20 cellular contexts compared by ENCODE assay signal in the genomic region with DNA sequence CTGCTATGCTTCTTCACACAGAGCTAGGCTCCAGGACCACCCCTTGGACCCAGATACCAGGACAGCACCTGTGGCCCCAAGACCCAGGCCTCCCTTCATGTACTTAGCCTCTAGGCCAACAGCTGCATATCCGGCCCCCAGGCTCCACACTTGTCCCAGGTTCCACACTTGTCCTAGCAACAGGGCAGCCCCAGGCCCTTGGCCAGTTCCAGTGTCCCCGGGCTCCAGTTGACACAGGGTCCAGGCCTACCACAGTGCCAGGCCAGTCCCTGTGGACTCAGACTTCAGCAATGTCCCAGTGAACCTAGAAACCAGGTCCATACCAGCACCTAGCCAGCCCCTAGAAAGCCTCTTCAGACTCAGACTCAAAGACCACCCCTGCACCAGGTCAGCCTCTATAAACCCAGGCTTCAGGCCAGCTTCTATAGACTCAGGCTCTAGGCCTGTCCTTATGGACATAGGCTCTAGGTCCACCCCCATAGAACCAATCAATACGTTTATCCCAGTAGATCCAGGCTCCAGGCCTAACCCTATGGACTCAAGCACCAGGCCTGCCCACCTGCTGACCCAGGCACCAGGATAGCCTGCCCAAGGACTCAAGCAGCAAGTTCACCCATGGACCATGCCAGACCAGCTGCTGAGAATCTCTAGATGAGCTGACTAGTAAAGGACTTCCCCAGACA. TPM values are rescaled to one million over a fixed set of nuclear protein-coding genes. Genes with fewer than 3 reads are reported as not detected.
A peak's percentile ranks its signal among the peaks of the same experiment; 100 is the strongest.
DNase-seq lines count a peak whose midpoint lies in the region; ATAC-seq and TF ChIP-seq lines count a peak whose summit lies in the region.
"Had no signal": no experiment of that assay in that cellular context is flagged by ENCODE, and none has a peak within 500 bp of the region (broad histone marks: within the 10 kb centered on the region; RNA-seq: fewer than 3 reads in every experiment).

No MANE protein-coding gene starts in this region.

- intact Hi-C loops in left ventricle myocardium inferior (cut with micrococcal nuclease) (no loop called here), cardiac septum (cut with DNase I) (no loop called here), right cardiac atrium (cut with DNase I) (no loop called here), upper lobe of right lung (cut with DNase I) (no loop called here)

- H3K27ac ChIP-seq in left ventricle myocardium inferior (replicated peaks) (peak overlapping the region; percentile 88), right cardiac atrium (ENCODE audit: low read length) (no peak overlapping the region), upper lobe of right lung (no peak overlapping the region), caudate nucleus (ENCODE audit: low read depth, low read length) (no peak overlapping the region)
- H3K27ac ChIP-seq: GM23248 had no signal

- peaks cover 56% of the 10 kb centered on the region for H3K4me1 ChIP-seq in left ventricle myocardium inferior
- H3K4me1 ChIP-seq in right cardiac atrium (ENCODE audit: control insufficient read depth, insufficient read depth, low read length): no peaks in the 10 kb centered on the region
- H3K4me1 ChIP-seq in upper lobe of right lung: no peaks in the 10 kb centered on the region
- H3K4me1 ChIP-seq: BE2C, HAP-1 had no signal

- DNase-seq in left ventricle myocardium inferior (no peak), cardiac septum (ENCODE audit: low spot score) (no peak), right cardiac atrium (no peak), upper lobe of right lung (no peak), KG1 (lab: John Stamatoyannopoulos, UW) (no peak), caudate nucleus (lab: John Stamatoyannopoulos, UW) (no peak)
- DNase-seq: ACHN; BE2C; C1 segment of cervical spinal cord; CD4-positive, CD25-positive, alpha-beta regulatory T cell; CD8-positive, alpha-beta memory T cell; COR-L47; DMS 273 treated with DMSO at 0.1 percent for 48 hours; DMS53; DND-41; EL; GM23248 had no signal

- no peak overlapping the region for H3K4me3 ChIP-seq in left ventricle myocardium inferior
- no peak overlapping the region for H3K4me3 ChIP-seq in right cardiac atrium (ENCODE audit: low read length)
- no peak overlapping the region for H3K4me3 ChIP-seq in upper lobe of right lung
- H3K4me3 ChIP-seq: GM12878, GM23248, HAP-1 had no signal

- TF ChIP-seq CTCF in left ventricle myocardium inferior (IDR thresholded peaks at IDR 0.05; ENCODE audit: borderline replicate concordance) (no peak), upper lobe of right lung (IDR thresholded peaks at IDR 0.05) (no peak)

- 74% methylated on average over 3 of the region's 3 CpGs for WGBS in right cardiac atrium

- H3K36me3 ChIP-seq in left ventricle myocardium inferior (no peaks in the 10 kb centered on the region), upper lobe of right lung (no peaks in the 10 kb centered on the region)
- H3K36me3 ChIP-seq: BE2C, HAP-1 had no signal

- peak; percentile 45 for ATAC-seq in right cardiac atrium
- peak; percentile 36 for ATAC-seq in upper lobe of right lung
- ATAC-seq: GM12878 had no signal

- no peaks in the 10 kb centered on the region for H3K27me3 ChIP-seq in left ventricle myocardium inferior (ENCODE audit: low read depth)
- no peaks in the 10 kb centered on the region for H3K27me3 ChIP-seq in right cardiac atrium (ENCODE audit: control insufficient read depth, insufficient read depth)
- H3K27me3 ChIP-seq in upper lobe of right lung: no peaks in the 10 kb centered on the region
- H3K27me3 ChIP-seq: BE2C had no signal

- H3K9me3 ChIP-seq in left ventricle myocardium inferior (replicated peaks) (peaks cover 35% of the 10 kb centered on the region), right cardiac atrium (ENCODE audit: control insufficient read depth, low read length) (no peaks in the 10 kb centered on the region), upper lobe of right lung (no peaks in the 10 kb centered on the region)
- H3K9me3 ChIP-seq: BE2C, HAP-1 had no signal

RNA-seq across cellular contexts. Expression of a gene that starts 46.3 kb away (rescaled TPM):
- total RNA-seq in left ventricle myocardium inferior (312 TPM), cardiac septum (281 TPM), right cardiac atrium (100 to 1,000 TPM; 117 to 184 (median 136) TPM), upper lobe of right lung (11.7 TPM)
- 82.9 TPM for polyA plus RNA-seq in right cardiac atrium
- total RNA-seq: CD4-positive, CD25-positive, alpha-beta regulatory T cell; G401; GM12878 had no signal
